Comparison of ENCODE assay signal across 17 cellular contexts in the genomic region with DNA sequence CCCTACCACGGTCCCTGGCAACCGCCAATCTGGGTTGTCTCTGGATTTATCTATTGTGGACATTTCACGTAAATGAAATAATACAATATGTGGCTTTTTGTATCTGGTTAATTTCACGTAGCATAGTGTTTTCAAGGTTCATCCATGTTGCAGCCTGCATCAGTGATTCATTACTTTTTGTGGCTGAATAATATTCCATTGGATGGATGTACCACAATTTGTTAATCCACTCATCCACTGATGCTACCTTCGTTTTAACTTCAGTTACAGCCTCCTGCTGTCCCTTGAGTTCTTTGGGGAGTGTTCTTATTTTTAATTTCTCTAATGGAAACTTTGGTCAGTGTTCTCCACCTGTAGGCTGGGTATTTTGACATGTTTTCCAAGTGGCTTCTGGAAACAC.
"Had no signal": no experiment of that assay in that cellular context is flagged by ENCODE, and none has a peak within 500 bp of the region (broad histone marks: within the 10 kb centered on the region; RNA-seq: fewer than 3 reads in every experiment).

No MANE protein-coding gene starts in this region.

- H3K36me3 ChIP-seq: gastroesophageal sphincter, sigmoid colon, tibial nerve, upper lobe of right lung had no signal

- H3K27me3 Mint-ChIP-seq: naive thymus-derived CD4-positive, alpha-beta T cell; stimulated activated naive B cell treated with anti-CD40 and anti-IgM and Interleukin-4, amounts not matched to agents 10 μg/mL and 1 μg/mL and 100 μg/mL, for 72 hours; stimulated activated naive CD8-positive, alpha-beta T cell treated with anti-CD3 and anti-CD28 coated beads, Interleukin-15, amount 100 ng/mL, for 72 hours had no signal

- H3K4me3 Mint-ChIP-seq: naive thymus-derived CD4-positive, alpha-beta T cell; stimulated activated naive B cell treated with anti-CD40 and anti-IgM and Interleukin-4, amounts not matched to agents 10 μg/mL and 1 μg/mL and 100 μg/mL, for 72 hours; stimulated activated naive CD8-positive, alpha-beta T cell treated with anti-CD3 and anti-CD28 coated beads, Interleukin-15, amount 100 ng/mL, for 72 hours had no signal

- H3K9me3 ChIP-seq: gastroesophageal sphincter, sigmoid colon, testis, tibial nerve, upper lobe of right lung had no signal

- H3K4me3 ChIP-seq: coronary artery, dorsolateral prefrontal cortex, gastroesophageal sphincter, sigmoid colon, skin epidermis, testis, tibial nerve, upper lobe of right lung had no signal

- DNase-seq: dorsolateral prefrontal cortex; effector CD8-positive, alpha-beta T cell; kidney; left colon; naive thymus-derived CD4-positive, alpha-beta T cell; sigmoid colon; stimulated activated CD4-positive, alpha-beta T cell treated with anti-CD3 and anti-CD28 coated beads, Interleukin-2, amount 100 ng/mL, for 24 hours; stimulated activated CD4-positive, alpha-beta T cell treated with anti-CD3 and anti-CD28 coated beads, Interleukin-4, amount 100 ng/mL, for 4 hours; stimulated activated naive B cell treated with anti-CD40 and anti-IgM and Interleukin-4, amounts not matched to agents 10 μg/mL and 1 μg/mL and 100 μg/mL, for 72 hours; stimulated activated naive CD8-positive, alpha-beta T cell treated with anti-CD3 and anti-CD28 coated beads, Interleukin-15, amount 100 ng/mL, for 72 hours; testis; upper lobe of right lung had no signal

- ATAC-seq: esophagus mucosa; gastroesophageal sphincter; left colon; naive thymus-derived CD4-positive, alpha-beta T cell; stimulated activated naive B cell treated with anti-CD40 and anti-IgM and Interleukin-4, amounts not matched to agents 10 μg/mL and 1 μg/mL and 100 μg/mL, for 72 hours; upper lobe of right lung had no signal

- H3K27me3 ChIP-seq: dorsolateral prefrontal cortex, gastroesophageal sphincter, sigmoid colon, testis, tibial nerve, upper lobe of right lung had no signal
